In the genomic region with DNA sequence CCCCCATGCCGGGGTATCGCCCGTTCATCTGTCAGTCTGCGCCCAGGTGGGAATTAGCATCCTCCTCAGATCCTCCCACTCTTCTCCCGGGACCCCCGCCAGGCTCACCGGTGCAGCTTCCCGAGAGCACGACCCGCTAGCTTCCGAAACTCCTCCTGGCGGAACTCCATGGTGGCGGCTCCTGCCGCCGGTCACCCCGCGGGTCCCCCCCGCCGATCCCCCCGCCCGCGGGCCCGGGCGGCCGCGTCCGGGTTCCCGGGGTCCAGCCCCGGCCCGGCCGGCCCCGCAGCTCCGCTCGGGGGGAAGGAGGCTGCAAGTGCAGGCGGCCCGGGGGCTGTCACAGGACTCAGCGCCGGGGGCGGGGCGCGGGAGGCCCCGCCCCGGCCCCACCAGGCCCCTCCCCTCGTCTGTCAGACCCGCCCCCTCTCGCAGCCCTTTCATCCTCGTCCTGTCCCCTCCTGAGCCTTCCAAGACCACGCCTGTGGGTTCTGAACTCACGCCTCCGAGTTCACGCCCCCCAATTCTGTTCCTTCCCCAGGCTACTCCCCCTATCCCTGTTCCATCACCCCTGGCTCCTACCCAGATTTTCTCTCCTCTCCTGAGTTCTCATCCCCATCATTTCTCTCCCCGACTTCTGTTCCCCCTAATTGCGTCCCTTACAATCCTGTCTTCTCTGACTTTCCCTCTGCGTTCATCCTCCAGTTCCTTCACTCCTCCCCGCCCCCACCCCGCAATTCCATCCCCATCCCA, we compare ENCODE assay signal across 8 cellular contexts. TPM values are rescaled to one million over a fixed set of nuclear protein-coding genes. Genes with fewer than 3 reads are reported as not detected.
DNase-seq lines count a peak whose midpoint lies in the region; ATAC-seq lines count a peak whose summit lies in the region.

A gene (minus strand): TSS at position 318 of the 750 bp plus-strand sequence. CDS start 148 bp downstream, at position 170.

- peaks cover 19% of the 10 kb centered on the region for H3K4me1 ChIP-seq in CD8-positive, alpha-beta memory T cell (ENCODE audit: insufficient read depth, low read length)
- peaks cover 23% of the 10 kb centered on the region for H3K4me1 ChIP-seq in Karpas-422 (ENCODE audit: low read length)

- peaks cover 30 to 47% (median 36%) of the 10 kb centered on the region in 3 donors for H3K4me1 Mint-ChIP-seq in CD8-positive, alpha-beta memory T cell

- H3K27ac Mint-ChIP-seq in CD8-positive, alpha-beta memory T cell, result peak within 1 kb of the TSS in 7 of 8 donors; percentile 18 to 89 (median 67)

- CTCF ChIA-PET in CD8-positive, alpha-beta memory T cell (lab: Charles Lee), result interaction anchor here (0.5 to 4.8 kb wide), 8 partner anchors 10 to 215 kb away, joined by 3 to 28 read pairs (median 4); a partner anchor contains a TSS

- peaks cover 0 to 8% (median 1%) of the 10 kb centered on the region in 3 donors for H3K36me3 Mint-ChIP-seq in CD8-positive, alpha-beta memory T cell

- H3K4me3 ChIP-seq in CD8-positive, alpha-beta memory T cell (ENCODE audit: low read length), result no peak within 1 kb of the TSS
- H3K4me3 ChIP-seq in Karpas-422 (ENCODE audit: low read length), result peak within 1 kb of the TSS; percentile 76; the same call in 1 of the 2 replicates
- H3K4me3 ChIP-seq in skeletal muscle cell (ENCODE audit: low read depth, low read length), result peak within 1 kb of the TSS; percentile 65

- POLR2A ChIA-PET in CD8-positive, alpha-beta memory T cell (lab: Charles Lee), result interaction anchor here (0.7 kb wide), 1 partner anchor 10 kb away, joined by 3 read pairs; a partner anchor contains a TSS

- H3K4me3 Mint-ChIP-seq in CD8-positive, alpha-beta memory T cell, result peak within 1 kb of the TSS; percentile 77 to 92 (median 84)

- peak in 2 of 5 donors; percentile 43 to 45 for DNase-seq in CD8-positive, alpha-beta memory T cell
- DNase-seq in Karpas-422 (peak; percentile 78), germinal center (ENCODE audit: low spot score) (peak; percentile 75), skeletal muscle cell (ENCODE audit: low read depth) (no peak)
- DNase-seq in activated CD4-positive, alpha-beta T cell treated with anti-CD3 and anti-CD28 coated beads, Interleukin-2, amount 50 U/mL, for 48 hours, result peak; percentile 37 to 52

- H4K20me1 ChIP-seq in Karpas-422 (ENCODE audit: insufficient read depth, low read depth, low read length), result no peaks in the 10 kb centered on the region

- ATAC-seq in HG03521 (IDR thresholded peaks at IDR 0.05; ENCODE audit: unreplicated experiment) (no peak), esophagus mucosa (no peak), GM21528 (IDR thresholded peaks at IDR 0.05; ENCODE audit: low FRiP score, unreplicated experiment) (no peak)

- H3K4me2 ChIP-seq in Karpas-422 (ENCODE audit: low read depth, low read length, poor library complexity, severe bottlenecking), result peak within 1 kb of the TSS; percentile 94

- peak within 1 kb of the TSS; percentile 81 for H3K9ac ChIP-seq in Karpas-422 (ENCODE audit: low read length)

- no peak within 1 kb of the TSS for H3K27ac ChIP-seq in CD8-positive, alpha-beta memory T cell (ENCODE audit: low read depth, low read length)
- H3K27ac ChIP-seq in Karpas-422 (ENCODE audit: low read length), result no peak within 1 kb of the TSS

- H3K79me2 ChIP-seq in Karpas-422 (ENCODE audit: low read length), result no peaks in the 10 kb centered on the region

- H3K9me3 ChIP-seq in CD8-positive, alpha-beta memory T cell (ENCODE audit: low read length), result no peaks in the 10 kb centered on the region
- no peaks in the 10 kb centered on the region for H3K9me3 ChIP-seq in Karpas-422 (ENCODE audit: low read length)

- H3K27me3 Mint-ChIP-seq in CD8-positive, alpha-beta memory T cell, result peaks cover 56 to 60% of the 10 kb centered on the region in 2 donors

- H3K9me2 ChIP-seq in Karpas-422 (replicated peaks; ENCODE audit: insufficient read depth, low read length), result no peaks in the 10 kb centered on the region

- H3K27me3 ChIP-seq in CD8-positive, alpha-beta memory T cell (ENCODE audit: insufficient read depth, low read length, poor library complexity, severe bottlenecking), result peaks cover 55% of the 10 kb centered on the region
- H3K27me3 ChIP-seq in Karpas-422 (ENCODE audit: low read length), result no peaks in the 10 kb centered on the region

- peak within 1 kb of the TSS; percentile 18; the same call in 1 of the 2 replicates for H2AFZ ChIP-seq in Karpas-422 (ENCODE audit: low read length)

- no peaks in the 10 kb centered on the region for H3K36me3 ChIP-seq in CD8-positive, alpha-beta memory T cell (ENCODE audit: insufficient read depth, low read length)
- peaks cover under 1% of the 10 kb centered on the region; the same call in 1 of the 2 replicates for H3K36me3 ChIP-seq in Karpas-422 (ENCODE audit: insufficient read depth, low read length)

- no peaks in the 10 kb centered on the region for H3K9me3 Mint-ChIP-seq in CD8-positive, alpha-beta memory T cell

RNA-seq across cellular contexts. Expression of the gene that starts here (rescaled TPM):
- total RNA-seq in CD8-positive, alpha-beta memory T cell, result under 1 TPM; 0.07 to 0.09 TPM
- polyA plus RNA-seq in CD8-positive, alpha-beta memory T cell, result not detected
- total RNA-seq in Karpas-422 (2014; rRNA removed; shearing (Covaris generic); ENCODE audit: low replicate concordance), result 0.47 and 0.63 TPM in 2 replicates
- total RNA-seq in esophagus mucosa, result not detected

Comparison
In these comparisons a context has a peak if more than half of its experiments do, and no peak if none do; other contexts are left out.
1. Peak in DNase-seq, H3K4me3 ChIP-seq, H3K9ac ChIP-seq and H3K4me2 ChIP-seq in Karpas-422; RNA of the gene not detected or under 1 TPM.